ENCODE assay signal across 28 cellular contexts in the genomic region with DNA sequence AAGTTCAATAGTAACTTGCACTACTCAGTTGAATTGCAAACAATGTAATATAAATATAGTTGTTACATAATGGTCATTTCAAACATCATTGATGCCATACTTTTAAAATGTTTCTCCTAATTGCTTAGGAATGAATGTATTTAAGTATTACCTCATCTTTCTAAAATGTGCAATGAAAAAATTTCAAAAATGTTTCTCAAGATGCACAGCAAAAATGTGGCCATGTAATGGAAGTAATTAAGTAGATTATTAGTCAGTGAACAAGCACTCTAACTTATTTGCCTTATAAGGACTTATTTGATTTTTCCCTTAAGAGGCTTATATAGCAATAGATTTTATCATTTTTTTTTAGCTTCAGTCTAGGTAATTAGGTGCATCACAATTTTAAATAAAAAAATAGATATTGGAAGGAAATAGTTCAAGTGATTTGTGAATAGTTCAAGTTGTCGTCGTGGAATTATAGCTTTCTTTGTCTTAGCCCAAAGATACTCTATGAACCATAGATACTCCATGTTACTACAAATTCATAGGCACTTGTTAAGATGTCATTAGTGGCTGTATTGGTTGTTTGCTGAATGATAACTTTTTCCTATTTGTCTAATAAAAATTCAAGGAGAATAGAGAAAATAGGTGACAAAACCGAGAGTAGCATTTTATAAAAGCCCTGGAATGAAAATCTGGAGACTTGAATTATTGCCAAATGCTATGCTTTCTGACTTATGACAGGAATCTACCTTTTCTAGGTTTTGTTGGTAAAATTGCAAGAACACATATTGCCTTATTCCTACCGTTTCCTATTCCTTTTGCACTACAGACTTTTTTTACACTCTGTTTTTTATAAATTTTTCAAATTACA.
DNase-seq lines count a peak whose midpoint lies in the region; ATAC-seq and TF ChIP-seq lines count a peak whose summit lies in the region.
"Had no signal": no experiment of that assay in that cellular context is flagged by ENCODE, and none has a peak within 500 bp of the region (broad histone marks: within the 10 kb centered on the region; RNA-seq: fewer than 3 reads in every experiment).

No MANE protein-coding gene starts in this region.

- H3K36me3 ChIP-seq in A673 (ENCODE audit: insufficient read depth, low read length, poor library complexity, severe bottlenecking) = no peaks in the 10 kb centered on the region
- H3K36me3 ChIP-seq: gastroesophageal sphincter, ovary, sigmoid colon, vagina had no signal

- H3K27me3 ChIP-seq in A673 (replicated peaks; ENCODE audit: insufficient read depth, low read depth, low read length, poor library complexity) = no peaks in the 10 kb centered on the region
- no peaks in the 10 kb centered on the region for H3K27me3 ChIP-seq in foreskin keratinocyte
- H3K27me3 ChIP-seq: gastroesophageal sphincter, ovary, sigmoid colon, vagina had no signal

- H3K27ac Mint-ChIP-seq in HFFc6 = no peak overlapping the region
- H3K27ac Mint-ChIP-seq: activated naive CD8-positive, alpha-beta T cell; activated T-helper 1 cell treated with anti-CD3 and anti-CD28 coated beads, Interleukin-12 subunit alpha, Interleukin-12 subunit beta, Interleukin-2, Interleukin-4 antibody, amounts not matched to agents 30 ng/mL and 10 ng/mL and 1 ng/mL, durations not matched to agents 14 hours and 24 hours and 36 hours; memory B cell; naive thymus-derived CD8-positive, alpha-beta T cell; stimulated activated memory B cell treated with anti-CD40 and anti-IgM and Interleukin-4, amounts not matched to agents 10 μg/mL and 1 μg/mL and 100 μg/mL, for 72 hours had no signal

- peaks cover 62% of the 10 kb centered on the region for H3K4me1 Mint-ChIP-seq in HFFc6 (ENCODE audit: low read depth)
- H3K4me1 Mint-ChIP-seq: memory B cell; naive thymus-derived CD8-positive, alpha-beta T cell; stimulated activated memory B cell treated with anti-CD40 and anti-IgM and Interleukin-4, amounts not matched to agents 10 μg/mL and 1 μg/mL and 100 μg/mL, for 72 hours had no signal

- no peaks in the 10 kb centered on the region for H3K9me3 ChIP-seq in A673 (ENCODE audit: low read depth, low read length, poor library complexity, severe bottlenecking)
- H3K9me3 ChIP-seq: gastroesophageal sphincter, ovary, sigmoid colon, vagina had no signal

- no TSS peak for BruUV-seq in A673 (replicated peaks; lab: Mats Ljungman, UMichigan)

- DNase-seq in A673 (ENCODE audit: low spot score) (peak; percentile 36), HFFc6 (peak; percentile 67), cardiac fibroblast (ENCODE audit: low read depth in 2 of 2) (peak; percentile 17 to 69), foreskin keratinocyte (peak; percentile 59 to 74), NCI-H526 treated with DMSO at 0.1 percent for 48 hours (lab: John Stamatoyannopoulos, UW) (no peak)
- no peak for DNase-seq in stimulated activated CD4-positive, alpha-beta T cell treated with anti-CD3 and anti-CD28 coated beads, Interleukin-2, amount 100 ng/mL, for 24 hours
- DNase-seq: 8988T; activated CD4-positive, alpha-beta T cell treated with anti-CD3 and anti-CD28 coated beads for 48 hours; DMS 273 treated with DMSO at 0.1 percent for 48 hours; naive thymus-derived CD8-positive, alpha-beta T cell; NCI-H1436; NCI-H69; ovary; sigmoid colon; T-helper 1 cell had no signal

- CTCF ChIA-PET in A673 (lab: Charles Lee) = no interaction called here

- H3K27ac ChIP-seq in A673 (ENCODE audit: low read depth, low read length, poor library complexity, severe bottlenecking) (no peak overlapping the region), foreskin keratinocyte (no peak overlapping the region)
- H3K27ac ChIP-seq: C4-2B, coronary artery, gastroesophageal sphincter, HL-60, ovary, sigmoid colon, vagina had no signal

- no peaks in the 10 kb centered on the region for H3K27me3 Mint-ChIP-seq in HFFc6 (ENCODE audit: insufficient read depth)
- H3K27me3 Mint-ChIP-seq: activated naive CD8-positive, alpha-beta T cell; memory B cell; naive thymus-derived CD8-positive, alpha-beta T cell; stimulated activated memory B cell treated with anti-CD40 and anti-IgM and Interleukin-4, amounts not matched to agents 10 μg/mL and 1 μg/mL and 100 μg/mL, for 72 hours had no signal

- intact Hi-C loops in A673 (cut with micrococcal nuclease; ENCODE audit: unreplicated experiment) = no loop called here

- H3K36me3 Mint-ChIP-seq in HFFc6 (ENCODE audit: low read depth) = 0 out of 2 replicates have a peak, but pooled peaks cover 5% of the 10 kb centered on the region
- H3K36me3 Mint-ChIP-seq: activated naive CD8-positive, alpha-beta T cell; memory B cell; naive thymus-derived CD8-positive, alpha-beta T cell; stimulated activated memory B cell treated with anti-CD40 and anti-IgM and Interleukin-4, amounts not matched to agents 10 μg/mL and 1 μg/mL and 100 μg/mL, for 72 hours had no signal

- no peak for ATAC-seq in foreskin keratinocyte
- ATAC-seq in HG03280 (IDR thresholded peaks at IDR 0.05; ENCODE audit: unreplicated experiment) = no peak
- ATAC-seq in HG03039 (IDR thresholded peaks at IDR 0.05; ENCODE audit: unreplicated experiment) = no peak
- ATAC-seq: gastroesophageal sphincter; GM12878; naive thymus-derived CD8-positive, alpha-beta T cell; Right ventricle myocardium inferior; stimulated activated memory B cell treated with anti-CD40 and anti-IgM and Interleukin-4, amounts not matched to agents 10 μg/mL and 1 μg/mL and 100 μg/mL, for 72 hours had no signal

- H3K4me1 ChIP-seq in A673 (ENCODE audit: insufficient read depth, low read length, poor library complexity, severe bottlenecking) = no peaks in the 10 kb centered on the region
- H3K4me1 ChIP-seq in foreskin keratinocyte = no peaks in the 10 kb centered on the region
- H3K4me1 ChIP-seq: sigmoid colon, vagina had no signal

- H3K4me3 Mint-ChIP-seq in HFFc6 = no peak overlapping the region
- H3K4me3 Mint-ChIP-seq: activated naive CD8-positive, alpha-beta T cell; activated T-helper 1 cell treated with anti-CD3 and anti-CD28 coated beads, Interleukin-12 subunit alpha, Interleukin-12 subunit beta, Interleukin-2, Interleukin-4 antibody, amounts not matched to agents 30 ng/mL and 10 ng/mL and 1 ng/mL, durations not matched to agents 14 hours and 24 hours and 36 hours; memory B cell; naive thymus-derived CD8-positive, alpha-beta T cell; stimulated activated memory B cell treated with anti-CD40 and anti-IgM and Interleukin-4, amounts not matched to agents 10 μg/mL and 1 μg/mL and 100 μg/mL, for 72 hours had no signal

- H3K9me3 Mint-ChIP-seq in HFFc6 = no peaks in the 10 kb centered on the region
- H3K9me3 Mint-ChIP-seq: activated T-helper 1 cell treated with anti-CD3 and anti-CD28 coated beads, Interleukin-12 subunit alpha, Interleukin-12 subunit beta, Interleukin-2, Interleukin-4 antibody, amounts not matched to agents 30 ng/mL and 10 ng/mL and 1 ng/mL, durations not matched to agents 14 hours and 24 hours and 36 hours; memory B cell; naive thymus-derived CD8-positive, alpha-beta T cell; stimulated activated memory B cell treated with anti-CD40 and anti-IgM and Interleukin-4, amounts not matched to agents 10 μg/mL and 1 μg/mL and 100 μg/mL, for 72 hours had no signal

- H3K4me3 ChIP-seq in A673 (ENCODE audit: low read depth, low read length, poor library complexity, severe bottlenecking) = no peak overlapping the region
- no peak overlapping the region for H3K4me3 ChIP-seq in cardiac fibroblast (replicated peaks in 1 of 2; ENCODE audit: low read depth in 2 of 2, low read length in 2 of 2)
- H3K4me3 ChIP-seq: coronary artery, gastroesophageal sphincter, GM12878, ovary, sigmoid colon, vagina had no signal

- TF ChIP-seq CTCF in A673 (conservative IDR thresholded peaks at IDR 0.05; ENCODE audit: low read depth, low read length) (no peak), HFFc6 (IDR thresholded peaks at IDR 0.05) (no peak), cardiac fibroblast (IDR thresholded peaks at IDR 0.05; ENCODE audit: low read depth, low read length) (no peak), foreskin keratinocyte (conservative IDR thresholded peaks at IDR 0.05) (no peak)

- POLR2A ChIA-PET in A673 (lab: Charles Lee; ENCODE audit: low non-redundant PET) = no interaction called here

Comparison
In these comparisons a context has a peak if more than half of its experiments do, and no peak if none do; other contexts are left out.
1. DNase-seq: peak in A673 (single experiment), HFFc6 (single experiment), cardiac fibroblast (2 of 2) and foreskin keratinocyte (2 of 2); none in stimulated activated CD4-positive, alpha-beta T cell treated with anti-CD3 and anti-CD28 coated beads, Interleukin-2, amount 100 ng/mL, for 24 hours (0 of 2) and NCI-H526 treated with DMSO at 0.1 percent for 48 hours (single experiment).